In genomic region chr2:67485431-67485830, GRCh38 we compare ENCODE assay signal across 20 cellular contexts.
A peak's percentile ranks its signal among the peaks of the same experiment; 100 is the strongest.
DNase-seq lines count a peak whose midpoint lies in the region; ATAC-seq and TF ChIP-seq lines count a peak whose summit lies in the region.
"Had no signal": no experiment of that assay in that cellular context is flagged by ENCODE, and none has a peak within 500 bp of the region (broad histone marks: within the 10 kb centered on the region; RNA-seq: fewer than 3 reads in every experiment).

No MANE protein-coding gene starts in this region.

- H3K27ac ChIP-seq in GM23338 (ENCODE audit: low read depth) (no peak overlapping the region), brain microvascular endothelial cell (no peak overlapping the region)
- H3K27ac ChIP-seq: heart left ventricle, skin epidermis, tibial nerve had no signal

- in situ Hi-C loops in brain microvascular endothelial cell (cut with HindIII; ENCODE audit: low pct_ligation_motif_present, low sequenced_read_pairs), result no loop called here

- DNase-seq in AG10803 (ENCODE audit: low read depth) (peak; percentile 77), GM23338 (ENCODE audit: low spot score) (peak; percentile 6), brain microvascular endothelial cell (peak; percentile 34), kidney tubule cell (ENCODE audit: low spot score) (peak; percentile 25), NCI-H510A treated with DMSO at 0.1 percent for 48 hours (lab: John Stamatoyannopoulos, UW) (no peak), cortex of kidney (lab: John Stamatoyannopoulos, UW) (no peak), chondrocyte (ENCODE audit: low spot score) (no peak)
- DNase-seq in activated CD8-positive, alpha-beta memory T cell treated with anti-CD3 and anti-CD28 coated beads, Interleukin-2, amount 50 U/mL, for 4 hours, result no peak
- DNase-seq: activated CD4-positive, alpha-beta T cell treated with anti-CD3 and anti-CD28 coated beads, Interleukin-2, amount 10 ng/mL, durations not matched to agents 24 days and 14 days; activated effector memory CD4-positive, alpha-beta T cell treated with Interleukin-2 at 50 U/mL for 16 hours; effector memory CD8-positive, alpha-beta T cell; heart left ventricle; MM.1S; NCI-H2081; NCI-H446 treated with DMSO at 0.1 percent for 48 hours; stimulated activated CD4-positive, alpha-beta T cell treated with anti-CD3 and anti-CD28 coated beads, Interleukin-2, amount 100 ng/mL, for 48 hours had no signal

- no peak for ATAC-seq in GM23338
- ATAC-seq: effector memory CD8-positive, alpha-beta T cell; heart left ventricle; natural killer cell treated with Interleukin-12 subunit alpha and Interleukin-12 subunit beta and Interleukin-15 and Interleukin-18, amount 100 ng/mL, for 72 hours had no signal

- H3K27me3 ChIP-seq in GM23338 (ENCODE audit: insufficient read depth) (no peaks in the 10 kb centered on the region), brain microvascular endothelial cell (replicated peaks) (no peaks in the 10 kb centered on the region)
- H3K27me3 ChIP-seq: heart left ventricle, tibial nerve had no signal

- H3K9me3 Mint-ChIP-seq in GM23338 (peaks cover 5% of the 10 kb centered on the region; the same call in 2 of the 3 replicates), chondrocyte (ENCODE audit: low read depth) (peaks cover 7% of the 10 kb centered on the region)
- H3K9me3 Mint-ChIP-seq: activated CD4-positive, alpha-beta T cell treated with anti-CD3 and anti-CD28 coated beads, Interleukin-2, amount 10 ng/mL, durations not matched to agents 24 days and 14 days; effector memory CD8-positive, alpha-beta T cell; natural killer cell treated with Interleukin-12 subunit alpha and Interleukin-12 subunit beta and Interleukin-15 and Interleukin-18, amount 100 ng/mL, for 72 hours had no signal

- H2AFZ ChIP-seq in GM23338, result peak overlapping the region; percentile 81; the same call in 1 of the 2 replicates

- no peaks in the 10 kb centered on the region for H3K4me1 ChIP-seq in GM23338 (ENCODE audit: insufficient read depth)
- H3K4me1 ChIP-seq: tibial nerve had no signal

- H3K4me3 ChIP-seq in AG10803 (ENCODE audit: low read length), result no peak overlapping the region
- H3K4me3 ChIP-seq in GM23338, result no peak overlapping the region
- H3K4me3 ChIP-seq in brain microvascular endothelial cell (ENCODE audit: low read depth, low read length), result no peak overlapping the region
- H3K4me3 ChIP-seq: heart left ventricle, skin epidermis, tibial nerve had no signal

- H3K27me3 Mint-ChIP-seq in GM23338 (ENCODE audit: insufficient read depth, low read depth, poor library complexity), result no peaks in the 10 kb centered on the region
- H3K27me3 Mint-ChIP-seq in chondrocyte (ENCODE audit: low read depth), result peaks cover 5% of the 10 kb centered on the region
- H3K27me3 Mint-ChIP-seq: activated CD4-positive, alpha-beta T cell treated with anti-CD3 and anti-CD28 coated beads, Interleukin-2, amount 10 ng/mL, durations not matched to agents 24 days and 14 days had no signal

- H3K27ac Mint-ChIP-seq in GM23338 (no peak overlapping the region), chondrocyte (ENCODE audit: unreplicated experiment) (no peak overlapping the region)
- H3K27ac Mint-ChIP-seq: activated CD4-positive, alpha-beta T cell treated with anti-CD3 and anti-CD28 coated beads, Interleukin-2, amount 10 ng/mL, durations not matched to agents 24 days and 14 days; effector memory CD8-positive, alpha-beta T cell; natural killer cell treated with Interleukin-12 subunit alpha and Interleukin-12 subunit beta and Interleukin-15 and Interleukin-18, amount 100 ng/mL, for 72 hours; stimulated activated naive CD8-positive, alpha-beta T cell treated with anti-CD3 and anti-CD28 coated beads, Interleukin-15, Interleukin-2, amounts not matched to agents 100 ng/mL and 50 ng/mL, for 24 hours had no signal

- no peaks in the 10 kb centered on the region for H3K79me2 ChIP-seq in GM23338 (replicated peaks; ENCODE audit: insufficient read depth)

- peaks cover 15% of the 10 kb centered on the region for H3K9me2 ChIP-seq in GM23338 (ENCODE audit: insufficient read depth)

- H3K4me3 Mint-ChIP-seq in GM23338, result no peak overlapping the region
- H3K4me3 Mint-ChIP-seq in chondrocyte (ENCODE audit: unreplicated experiment), result no peak overlapping the region
- H3K4me3 Mint-ChIP-seq: activated CD4-positive, alpha-beta T cell treated with anti-CD3 and anti-CD28 coated beads, Interleukin-2, amount 10 ng/mL, durations not matched to agents 24 days and 14 days; effector memory CD8-positive, alpha-beta T cell; natural killer cell treated with Interleukin-12 subunit alpha and Interleukin-12 subunit beta and Interleukin-15 and Interleukin-18, amount 100 ng/mL, for 72 hours; stimulated activated naive CD8-positive, alpha-beta T cell treated with anti-CD3 and anti-CD28 coated beads, Interleukin-15, Interleukin-2, amounts not matched to agents 100 ng/mL and 50 ng/mL, for 24 hours had no signal

- TF ChIP-seq CTCF in AG10803 (conservative IDR thresholded peaks at IDR 0.05; ENCODE audit: low read length) (no peak), GM23338 (conservative IDR thresholded peaks at IDR 0.05; ENCODE audit: low read depth in 2 of 2) (no peak), brain microvascular endothelial cell (IDR thresholded peaks at IDR 0.05; ENCODE audit: low read depth, low read length, missing control alignments) (no peak), chondrocyte (IDR thresholded peaks at IDR 0.05) (no peak)

- no peaks in the 10 kb centered on the region for H4K20me1 ChIP-seq in GM23338 (replicated peaks; ENCODE audit: insufficient read depth)

- peaks cover 4% of the 10 kb centered on the region; the same call in 1 of the 3 replicates for H3K4me1 Mint-ChIP-seq in GM23338
- no peaks in the 10 kb centered on the region for H3K4me1 Mint-ChIP-seq in chondrocyte (ENCODE audit: low read depth)
- H3K4me1 Mint-ChIP-seq: activated CD4-positive, alpha-beta T cell treated with anti-CD3 and anti-CD28 coated beads, Interleukin-2, amount 10 ng/mL, durations not matched to agents 24 days and 14 days had no signal

- no peaks in the 10 kb centered on the region for H3F3A ChIP-seq in GM23338 (replicated peaks; ENCODE audit: low read depth)

- H3K36me3 ChIP-seq in GM23338 (ENCODE audit: insufficient read depth) (no peaks in the 10 kb centered on the region), brain microvascular endothelial cell (replicated peaks) (no peaks in the 10 kb centered on the region)
- H3K36me3 ChIP-seq: heart left ventricle, tibial nerve had no signal

- H3K36me3 Mint-ChIP-seq in GM23338 (ENCODE audit: low read depth) (no peaks in the 10 kb centered on the region; the same call in 2 of the 3 replicates), chondrocyte (ENCODE audit: low read depth) (peaks cover 3% of the 10 kb centered on the region)
- H3K36me3 Mint-ChIP-seq: natural killer cell treated with Interleukin-12 subunit alpha and Interleukin-12 subunit beta and Interleukin-15 and Interleukin-18, amount 100 ng/mL, for 72 hours had no signal

- H3K4me2 ChIP-seq in GM23338, result no peak overlapping the region

TF ChIP-seq in GM23338, 12 proteins besides CTCF, POLR2A, EP300 and RAD21:
- TF ChIP-seq ZNF114 (CRISPR knock-in tag; IDR thresholded peaks at IDR 0.05), result no peak

Comparison
In these comparisons a context has a peak if more than half of its experiments do, and no peak if none do; other contexts are left out.
1. DNase-seq: peak in AG10803 (single experiment), GM23338 (single experiment), brain microvascular endothelial cell (single experiment) and kidney tubule cell (single experiment); none in NCI-H510A treated with DMSO at 0.1 percent for 48 hours (single experiment), cortex of kidney (single experiment), activated CD8-positive, alpha-beta memory T cell treated with anti-CD3 and anti-CD28 coated beads, Interleukin-2, amount 50 U/mL, for 4 hours (single experiment) and chondrocyte (single experiment).